19 cellular contexts compared by ENCODE assay signal in genomic region chr5:1171340-1171941, GRCh38. TPM values are rescaled to one million over a fixed set of nuclear protein-coding genes. Genes with fewer than 3 reads are reported as not detected.
DNase-seq lines count a peak whose midpoint lies in the region; ATAC-seq and TF ChIP-seq lines count a peak whose summit lies in the region.
"Had no signal": no experiment of that assay in that cellular context is flagged by ENCODE, and none has a peak within 500 bp of the region (broad histone marks: within the 10 kb centered on the region; RNA-seq: fewer than 3 reads in every experiment).

No MANE protein-coding gene starts in this region.

- TF ChIP-seq CTCF in fibroblast of the aortic adventitia (IDR thresholded peaks at IDR 0.05; ENCODE audit: insufficient read depth, low read length), result no peak

- ATAC-seq in HG03432 (IDR thresholded peaks at IDR 0.05; ENCODE audit: unreplicated experiment) (no peak), HG02798 (IDR thresholded peaks at IDR 0.05; ENCODE audit: poor library complexity, unreplicated experiment) (no peak), HG03565 (IDR thresholded peaks at IDR 0.05; ENCODE audit: unreplicated experiment) (no peak)
- ATAC-seq: sciatic nerve had no signal

- DNase-seq in A172 (ENCODE audit: low spot score) (peak; percentile 82), GM04504 (ENCODE audit: low read depth) (peak; percentile 35), RPMI7951 (ENCODE audit: low read depth) (peak; percentile 92), fibroblast of the aortic adventitia (ENCODE audit: low read depth) (peak; percentile 39), NCI-H1048 (lab: John Stamatoyannopoulos, UW) (no peak)
- DNase-seq: activated CD4-positive, CD25-positive, alpha-beta regulatory T cell; GF-D8; KBM-7; NCI-H1417; NCI-H2171; substantia nigra had no signal

- no peak overlapping the region for H3K4me3 ChIP-seq in fibroblast of the aortic adventitia (ENCODE audit: low read depth, low read length)
- H3K4me3 ChIP-seq: coronary artery, HAP-1 had no signal

RNA-seq across cellular contexts. Expression of gene SLC6A19, which starts 30.0 kb away (rescaled TPM):
- not detected in 2 replicates for total RNA-seq in A172 (2014; rRNA removed; shearing (Covaris generic))
- total RNA-seq in RPMI7951 (2014; rRNA removed; shearing (Covaris generic)), result not detected in 2 replicates
- total RNA-seq in fibroblast of the aortic adventitia (ENCODE audit: low replicate concordance), result not detected in 2 replicates
- total RNA-seq: activated CD8-positive, alpha-beta memory T cell treated with anti-CD3 and anti-CD28 coated beads for 36 hours; activated T-helper 2 cell treated with anti-CD3 and anti-CD28 coated beads, Interferon-gamma antibody, Interleukin-2, Interleukin-4, amounts not matched to agents 10 μg/mL and 5 μg/mL and 100 μg/mL, durations not matched to agents 14 hours and 24 hours and 36 hours had no signal

RNA-seq across cellular contexts. Expression of gene SLC6A18, which starts 53.7 kb away (rescaled TPM):
- not detected in 2 replicates for total RNA-seq in A172 (2014; rRNA removed; shearing (Covaris generic))
- total RNA-seq in RPMI7951 (2014; rRNA removed; shearing (Covaris generic)), result not detected in 2 replicates
- not detected in 2 replicates for total RNA-seq in fibroblast of the aortic adventitia (ENCODE audit: low replicate concordance)
- total RNA-seq: activated CD8-positive, alpha-beta memory T cell treated with anti-CD3 and anti-CD28 coated beads for 36 hours; activated T-helper 2 cell treated with anti-CD3 and anti-CD28 coated beads, Interferon-gamma antibody, Interleukin-2, Interleukin-4, amounts not matched to agents 10 μg/mL and 5 μg/mL and 100 μg/mL, durations not matched to agents 14 hours and 24 hours and 36 hours; sciatic nerve had no signal

RNA-seq across cellular contexts. Expression of gene SLC12A7, which starts 59.6 kb away (rescaled TPM):
- 8.5 and 10.2 TPM in 2 replicates for total RNA-seq in A172 (2014; rRNA removed; shearing (Covaris generic))
- 0.98 and 1.4 TPM in 2 replicates for total RNA-seq in RPMI7951 (2014; rRNA removed; shearing (Covaris generic))
- total RNA-seq in fibroblast of the aortic adventitia (ENCODE audit: low replicate concordance), result 3.4 and 9.8 TPM in 2 replicates
